1 cellular context compared by ENCODE assay signal in the genomic region with DNA sequence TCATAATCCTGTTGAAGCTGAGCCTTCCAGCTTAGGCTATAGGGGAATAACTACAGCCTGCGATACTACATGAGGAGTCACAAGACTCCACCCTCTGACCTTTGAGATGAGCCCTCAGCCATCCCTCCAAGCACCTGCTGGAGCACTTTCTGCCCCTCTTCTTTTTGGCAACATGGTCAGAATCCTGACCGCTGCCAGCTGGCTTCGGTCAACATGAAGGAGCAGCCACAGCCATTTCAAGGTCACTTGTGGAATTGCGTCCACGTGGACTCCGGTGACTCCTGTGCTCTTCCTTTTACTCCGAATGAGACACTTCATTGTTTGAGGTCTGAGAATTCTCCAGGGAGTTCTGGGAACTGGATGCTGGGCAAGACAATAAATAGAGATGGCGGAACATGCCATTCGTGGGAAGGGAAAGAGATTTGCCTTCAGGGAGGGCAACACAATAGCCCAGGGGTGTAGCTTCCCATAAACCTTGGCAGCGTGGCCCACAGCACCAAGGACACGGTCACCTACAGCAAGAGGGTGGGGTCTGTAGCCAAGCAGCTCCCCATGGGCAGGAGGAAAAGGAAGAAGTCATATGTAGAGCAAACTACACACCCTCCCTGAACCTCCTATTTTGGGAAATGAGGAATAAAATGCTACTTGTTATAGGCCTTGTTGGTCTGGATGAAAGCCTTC.
TF ChIP-seq lines count a peak whose summit lies in the region.

No MANE protein-coding gene starts in this region.

TF ChIP-seq in H1, 55 proteins besides CTCF, POLR2A, EP300 and RAD21 (continued from another document):
- TF ChIP-seq TAF7 (optimal IDR thresholded peaks at IDR 0.05; ENCODE audit: borderline replicate concordance, low read depth, low read length): no peak
- no peak for TF ChIP-seq SP1 (IDR thresholded peaks at IDR 0.05; ENCODE audit: low read depth, low read length)
- TF ChIP-seq KDM5A (IDR thresholded peaks at IDR 0.05; ENCODE audit: low read length): no peak
- TF ChIP-seq BACH1 (IDR thresholded peaks at IDR 0.05; ENCODE audit: low read length): no peak
